Comparison of ENCODE assay signal across 1 cellular context in genomic region chr5:72452515-72453259, GRCh38.
TF ChIP-seq lines count a peak whose summit lies in the region.

No MANE protein-coding gene starts in this region.

TF ChIP-seq in SK-N-SH, 30 proteins besides CTCF, POLR2A, EP300 and RAD21 (continued from another document):
- TF ChIP-seq FOSL2 (IDR thresholded peaks at IDR 0.05; ENCODE audit: borderline replicate concordance, low read depth) (peak; percentile 86), JUND (IDR thresholded peaks at IDR 0.05) (peak; percentile 86), IRF3 (IDR thresholded peaks at IDR 0.05; ENCODE audit: low read depth, low read length) (no peak), ELF1 (IDR thresholded peaks at IDR 0.05) (0 out of 2 replicates have a peak, but pooled peaks have one; percentile 9), REST (IDR thresholded peaks at IDR 0.05; ENCODE audit: low read depth, low read length) (no peak), NFIC (IDR thresholded peaks at IDR 0.05; ENCODE audit: borderline replicate concordance) (peak; percentile 59; the same call in 1 of the 2 replicates), SIN3A (IDR thresholded peaks at IDR 0.05; ENCODE audit: borderline replicate concordance, low read depth, low read length) (no peak), CHD2 (IDR thresholded peaks at IDR 0.05; ENCODE audit: low read length, partially characterized antibody) (no peak)
